In the genomic region with DNA sequence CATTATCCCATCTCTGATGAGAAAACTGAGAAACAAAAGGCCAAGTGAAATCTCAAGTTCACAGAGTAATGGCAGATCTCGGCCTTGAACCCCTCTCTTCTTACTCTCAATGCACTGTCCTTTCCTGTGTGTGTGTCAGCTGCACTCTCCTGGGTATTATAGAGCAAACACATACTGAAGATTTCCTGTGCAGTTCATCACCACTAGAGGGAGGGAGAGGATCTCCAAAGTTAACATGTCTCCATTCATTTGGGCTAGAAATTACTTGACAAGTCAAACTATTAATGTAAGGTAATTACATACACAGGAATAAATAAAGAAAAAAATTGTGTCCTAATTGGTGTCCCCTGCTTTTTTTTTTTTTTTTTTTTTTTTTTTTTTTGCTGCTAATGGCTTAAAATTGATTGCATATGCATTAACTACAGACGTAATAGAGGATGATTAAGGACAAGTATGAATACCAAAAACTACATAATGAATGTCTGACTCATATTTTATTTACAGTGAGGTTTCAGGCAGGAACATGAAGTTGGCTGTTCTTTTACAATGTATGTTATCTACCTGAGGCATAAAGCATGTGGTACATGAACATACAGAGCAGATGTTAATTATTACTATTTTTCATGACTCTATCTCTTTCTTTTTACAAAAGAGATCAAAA, we compare ENCODE assay signal across 8 cellular contexts.
A peak's percentile ranks its signal among the peaks of the same experiment; 100 is the strongest.
DNase-seq lines count a peak whose midpoint lies in the region; ATAC-seq and TF ChIP-seq lines count a peak whose summit lies in the region.

No MANE protein-coding gene starts in this region.

- POLR2A ChIA-PET in activated CD4-positive, alpha-beta T cell treated with anti-CD3 and anti-CD28 coated beads, Interleukin-2, amount 10 ng/mL, durations not matched to agents 7 days and 5 days (lab: Charles Lee): no interaction called here

- H3K4me3 Mint-ChIP-seq in activated CD4-positive, alpha-beta T cell treated with anti-CD3 and anti-CD28 coated beads, Interleukin-2, amount 10 ng/mL, durations not matched to agents 7 days and 5 days: no peak overlapping the region
- no peak overlapping the region for H3K4me3 Mint-ChIP-seq in immature natural killer cell

- no peak for TF ChIP-seq POLR2A in suprapubic skin (IDR thresholded peaks at IDR 0.05)

- peak; percentile 60 to 71 for TF ChIP-seq CTCF in suprapubic skin (IDR thresholded peaks at IDR 0.05)

- H3K27me3 Mint-ChIP-seq in activated CD4-positive, alpha-beta T cell treated with anti-CD3 and anti-CD28 coated beads, Interleukin-2, amount 10 ng/mL, durations not matched to agents 7 days and 5 days: peaks cover 3% of the 10 kb centered on the region
- H3K27me3 Mint-ChIP-seq in immature natural killer cell (ENCODE audit: low read depth in 3 of 3): peaks cover 0 to 7% (median 1%) of the 10 kb centered on the region in 3 donors

- H3K27ac Mint-ChIP-seq in activated CD4-positive, alpha-beta T cell treated with anti-CD3 and anti-CD28 coated beads, Interleukin-2, amount 10 ng/mL, durations not matched to agents 7 days and 5 days: no peak overlapping the region
- no peak overlapping the region for H3K27ac Mint-ChIP-seq in immature natural killer cell

- no peak overlapping the region for H3K27ac ChIP-seq in suprapubic skin

- CTCF ChIA-PET in activated CD4-positive, alpha-beta T cell treated with anti-CD3 and anti-CD28 coated beads, Interleukin-2, amount 10 ng/mL, durations not matched to agents 7 days and 5 days (lab: Charles Lee): no interaction called here

- no peak for TF ChIP-seq EP300 in suprapubic skin (IDR thresholded peaks at IDR 0.05)

- no peaks in the 10 kb centered on the region for H3K9me3 ChIP-seq in suprapubic skin

- no peaks in the 10 kb centered on the region for H3K36me3 Mint-ChIP-seq in activated CD4-positive, alpha-beta T cell treated with anti-CD3 and anti-CD28 coated beads, Interleukin-2, amount 10 ng/mL, durations not matched to agents 7 days and 5 days (ENCODE audit: low read depth)
- no peaks in the 10 kb centered on the region for H3K36me3 Mint-ChIP-seq in immature natural killer cell

- H3K4me1 ChIP-seq in suprapubic skin: no peaks in the 10 kb centered on the region

- no peaks in the 10 kb centered on the region for H3K4me1 Mint-ChIP-seq in activated CD4-positive, alpha-beta T cell treated with anti-CD3 and anti-CD28 coated beads, Interleukin-2, amount 10 ng/mL, durations not matched to agents 7 days and 5 days
- no peaks in the 10 kb centered on the region for H3K4me1 Mint-ChIP-seq in immature natural killer cell

- H3K36me3 ChIP-seq in suprapubic skin: no peaks in the 10 kb centered on the region

- ATAC-seq in GM19467 (IDR thresholded peaks at IDR 0.05; ENCODE audit: unreplicated experiment): peak; percentile 87
- ATAC-seq in HG03432 (IDR thresholded peaks at IDR 0.05; ENCODE audit: unreplicated experiment): peak; percentile 92

- no peaks in the 10 kb centered on the region for H3K9me3 Mint-ChIP-seq in activated CD4-positive, alpha-beta T cell treated with anti-CD3 and anti-CD28 coated beads, Interleukin-2, amount 10 ng/mL, durations not matched to agents 7 days and 5 days
- H3K9me3 Mint-ChIP-seq in immature natural killer cell: no peaks in the 10 kb centered on the region

- H3K4me3 ChIP-seq in suprapubic skin: no peak overlapping the region

- 30% methylated on average over 2 of the region's 2 CpGs for WGBS in suprapubic skin

- no peaks in the 10 kb centered on the region for H3K27me3 ChIP-seq in suprapubic skin

- peak; percentile 44 for DNase-seq in activated CD4-positive, alpha-beta T cell treated with anti-CD3 and anti-CD28 coated beads, Interleukin-2, amount 10 ng/mL, durations not matched to agents 7 days and 5 days
- DNase-seq in activated CD4-positive, alpha-beta T cell treated with anti-CD3 and anti-CD28 coated beads, Interleukin-2, amount 50 U/mL, for 4 hours: no peak
- DNase-seq in NCI-H460 (ENCODE audit: extremely low read depth, low read depth): peak; percentile 70
- DNase-seq in astrocyte of the hippocampus (ENCODE audit: low read depth, low spot score): peak; percentile 74
- peak; percentile 10 to 28 (median 10) for DNase-seq in immature natural killer cell
- DNase-seq in suprapubic skin (ENCODE audit: low spot score in 2 of 2): no peak

Comparison
In these comparisons a context has a peak if more than half of its experiments do, and no peak if none do; other contexts are left out.
1. DNase-seq: peak in activated CD4-positive, alpha-beta T cell treated with anti-CD3 and anti-CD28 coated beads, Interleukin-2, amount 10 ng/mL, durations not matched to agents 7 days and 5 days (single experiment), NCI-H460 (single experiment), astrocyte of the hippocampus (single experiment) and immature natural killer cell (3 of 3); none in activated CD4-positive, alpha-beta T cell treated with anti-CD3 and anti-CD28 coated beads, Interleukin-2, amount 50 U/mL, for 4 hours (0 of 2) and suprapubic skin (0 of 2).